ENCODE assay signal across 25 cellular contexts in genomic region chr10:15131330-15131729, GRCh38. TPM values are rescaled to one million over a fixed set of nuclear protein-coding genes. Genes with fewer than 3 reads are reported as not detected.
"Had no signal": no experiment of that assay in that cellular context is flagged by ENCODE, and none has a peak within 500 bp of the region (broad histone marks: within the 10 kb centered on the region; RNA-seq: fewer than 3 reads in every experiment).

No MANE protein-coding gene starts in this region.

- DNase-seq: activated CD4-positive, alpha-beta memory T cell treated with anti-CD3 and anti-CD28 coated beads, Interleukin-2, amount 10 ng/mL, durations not matched to agents 7 days and 5 days; activated CD4-positive, alpha-beta T cell treated with anti-CD3 and anti-CD28 coated beads for 1 hour; activated CD4-positive, alpha-beta T cell treated with anti-CD3 and anti-CD28 coated beads for 4 hours; activated CD4-positive, alpha-beta T cell treated with anti-CD3 and anti-CD28 coated beads, Interleukin-2, amount 10 ng/mL, durations not matched to agents 7 days and 5 days; activated CD4-positive, alpha-beta T cell treated with anti-CD3 and anti-CD28 coated beads, Interleukin-2, amount 50 U/mL, for 4 hours; activated CD8-positive, alpha-beta memory T cell treated with anti-CD3 and anti-CD28 coated beads, Interleukin-2, amount 50 U/mL, for 48 hours; activated effector memory CD4-positive, alpha-beta T cell treated with Interleukin-2 at 50 U/mL for 16 hours; activated gamma-delta T cell treated with Interleukin-2 at 50 U/mL for 16 hours; activated naive CD4-positive, alpha-beta T cell treated with anti-CD3 and anti-CD28 coated beads, Interleukin-2, amount 50 U/mL, for 16 hours; activated naive CD4-positive, alpha-beta T cell treated with Interleukin-2 at 50 U/mL for 16 hours; activated naive CD8-positive, alpha-beta T cell treated with anti-CD3 and anti-CD28 coated beads for 36 hours; brain microvascular endothelial cell; cortex of kidney; dermis blood vessel endothelial cell; effector CD4-positive, alpha-beta T cell; effector memory CD8-positive, alpha-beta T cell; erythroblast; foreskin keratinocyte; gastrocnemius medialis; glutamatergic neuron; heart left ventricle had no signal

- H3K4me1 Mint-ChIP-seq: activated naive CD8-positive, alpha-beta T cell treated with anti-CD3 and anti-CD28 coated beads for 36 hours; activated T-helper 17 cell treated with anti-CD3 and anti-CD28 coated beads, Interleukin-2, amount 50 U/mL, for 72 hours; WTC11 had no signal

- H3K9me3 Mint-ChIP-seq: activated CD4-positive, alpha-beta memory T cell treated with anti-CD3 and anti-CD28 coated beads, Interleukin-2, amount 10 ng/mL, durations not matched to agents 7 days and 5 days; activated naive CD8-positive, alpha-beta T cell treated with anti-CD3 and anti-CD28 coated beads for 36 hours; activated T-helper 17 cell treated with anti-CD3 and anti-CD28 coated beads, Interleukin-2, amount 50 U/mL, for 72 hours; effector memory CD8-positive, alpha-beta T cell had no signal

- H3K4me3 ChIP-seq: esophagus muscularis mucosa, gastrocnemius medialis, heart left ventricle had no signal

- H3K27ac Mint-ChIP-seq: activated CD4-positive, alpha-beta memory T cell treated with anti-CD3 and anti-CD28 coated beads, Interleukin-2, amount 10 ng/mL, durations not matched to agents 7 days and 5 days; activated CD4-positive, alpha-beta T cell treated with anti-CD3 and anti-CD28 coated beads, Interleukin-2, amount 10 ng/mL, durations not matched to agents 7 days and 5 days; activated naive CD8-positive, alpha-beta T cell treated with anti-CD3 and anti-CD28 coated beads for 36 hours; activated T-helper 17 cell treated with anti-CD3 and anti-CD28 coated beads, Interleukin-2, amount 50 U/mL, for 72 hours; WTC11 had no signal

- H3K27me3 ChIP-seq: brain microvascular endothelial cell, esophagus muscularis mucosa, foreskin keratinocyte, gastrocnemius medialis, heart left ventricle had no signal

- H3K4me3 Mint-ChIP-seq: activated CD4-positive, alpha-beta memory T cell treated with anti-CD3 and anti-CD28 coated beads, Interleukin-2, amount 10 ng/mL, durations not matched to agents 7 days and 5 days; activated CD4-positive, alpha-beta T cell treated with anti-CD3 and anti-CD28 coated beads, Interleukin-2, amount 10 ng/mL, durations not matched to agents 7 days and 5 days; activated naive CD8-positive, alpha-beta T cell treated with anti-CD3 and anti-CD28 coated beads for 36 hours; activated T-helper 17 cell treated with anti-CD3 and anti-CD28 coated beads, Interleukin-2, amount 50 U/mL, for 72 hours; effector memory CD8-positive, alpha-beta T cell; WTC11 had no signal

- H3K27me3 Mint-ChIP-seq: activated CD4-positive, alpha-beta memory T cell treated with anti-CD3 and anti-CD28 coated beads, Interleukin-2, amount 10 ng/mL, durations not matched to agents 7 days and 5 days; activated CD4-positive, alpha-beta T cell treated with anti-CD3 and anti-CD28 coated beads, Interleukin-2, amount 10 ng/mL, durations not matched to agents 7 days and 5 days; activated naive CD8-positive, alpha-beta T cell treated with anti-CD3 and anti-CD28 coated beads for 36 hours; activated T-helper 17 cell treated with anti-CD3 and anti-CD28 coated beads, Interleukin-2, amount 50 U/mL, for 72 hours; effector memory CD8-positive, alpha-beta T cell had no signal

- H3K27ac ChIP-seq: brain microvascular endothelial cell, esophagus muscularis mucosa, foreskin keratinocyte, gastrocnemius medialis, heart left ventricle had no signal

- ATAC-seq: activated T-helper 17 cell treated with anti-CD3 and anti-CD28 coated beads, Interleukin-2, amount 50 U/mL, for 72 hours; effector memory CD8-positive, alpha-beta T cell; foreskin keratinocyte; gastrocnemius medialis; heart left ventricle; WTC11 had no signal

- H3K4me1 ChIP-seq: esophagus muscularis mucosa, foreskin keratinocyte, gastrocnemius medialis, heart left ventricle had no signal

- H3K9me3 ChIP-seq: esophagus muscularis mucosa, gastrocnemius medialis, heart left ventricle had no signal

RNA-seq across cellular contexts. Expression of gene ACBD7, which starts 42.8 kb away (rescaled TPM):
- total RNA-seq: cardiac septum, gastrocnemius medialis had no signal
- polyA plus RNA-seq: foreskin keratinocyte had no signal
